Comparison of ENCODE assay signal across 21 cellular contexts in the genomic region with DNA sequence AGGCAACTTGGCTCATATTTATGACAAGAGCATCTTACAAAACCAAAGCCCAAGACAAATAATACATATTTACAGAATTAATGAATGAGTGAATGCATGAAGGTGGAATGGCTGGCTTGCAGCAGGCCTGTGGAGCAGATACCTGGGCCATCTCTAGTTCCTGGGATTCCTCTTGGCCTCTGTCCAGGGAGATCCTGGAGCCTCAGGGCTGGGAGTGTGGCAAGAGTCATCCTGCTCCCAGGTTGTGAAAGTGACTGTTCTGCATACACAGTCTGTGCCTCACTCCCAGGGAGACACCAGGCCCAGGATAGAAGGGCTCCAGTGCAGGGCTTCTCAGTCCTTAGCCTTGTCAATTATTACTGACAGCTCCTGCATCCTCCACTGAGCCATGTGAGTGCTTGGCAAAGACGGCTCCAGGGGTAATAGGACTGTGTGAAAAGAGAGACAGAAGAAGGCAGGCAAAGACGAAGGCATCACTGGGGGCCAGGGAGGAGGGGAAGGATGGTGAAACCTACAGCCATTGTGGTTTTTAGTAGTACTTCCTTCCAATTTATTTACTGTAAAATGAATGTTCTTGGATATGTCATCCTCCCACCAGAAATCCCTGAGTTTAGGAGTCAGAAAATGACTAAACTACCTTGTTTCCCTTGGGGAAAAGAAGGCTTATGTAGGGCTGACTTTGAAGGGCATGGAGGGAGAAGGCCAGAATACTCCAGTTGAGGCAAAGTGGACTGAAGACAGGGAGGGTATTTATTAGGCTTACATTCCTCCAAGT. TPM values are rescaled to one million over a fixed set of nuclear protein-coding genes. Genes with fewer than 3 reads are reported as not detected.
"Had no signal": no experiment of that assay in that cellular context is flagged by ENCODE, and none has a peak within 500 bp of the region (broad histone marks: within the 10 kb centered on the region; RNA-seq: fewer than 3 reads in every experiment).

No MANE protein-coding gene starts in this region.

- H3K4me3 ChIP-seq: colonic mucosa, lung, sigmoid colon, spleen, thoracic aorta, upper lobe of right lung had no signal

- FAIRE-seq: islet of Langerhans had no signal

- H3K27me3 ChIP-seq: colonic mucosa, sigmoid colon, upper lobe of right lung had no signal

- H3K4me1 ChIP-seq: colonic mucosa, sigmoid colon, spleen, upper lobe of right lung had no signal

- ATAC-seq: left lobe of liver; stimulated activated naive B cell treated with anti-CD40 and anti-IgM and Interleukin-4, amounts not matched to agents 10 μg/mL and 1 μg/mL and 100 μg/mL, for 72 hours; upper lobe of right lung had no signal

- DNase-seq: activated B cell treated with CpG ODN at 0.5 μM for 24 hours; activated CD4-positive, alpha-beta memory T cell treated with anti-CD3 and anti-CD28 coated beads for 36 hours; activated CD4-positive, alpha-beta T cell treated with anti-CD3 and anti-CD28 coated beads for 4 hours; activated naive CD4-positive, alpha-beta T cell treated with anti-CD3 and anti-CD28 coated beads for 36 hours; activated T-cell treated with anti-CD3 and anti-CD28 coated beads, Interleukin-2, amount 50 U/mL, for 1 hour; anterior cingulate cortex; colonic mucosa; foreskin fibroblast; hippocampal formation; nucleus accumbens; sigmoid colon; spleen; stimulated activated naive B cell treated with anti-CD40 and anti-IgM and Interleukin-4, amounts not matched to agents 10 μg/mL and 1 μg/mL and 100 μg/mL, for 72 hours; upper lobe of right lung had no signal

- H3K27ac ChIP-seq: colonic mucosa, sigmoid colon, spleen, thoracic aorta, upper lobe of right lung had no signal

- H3K36me3 ChIP-seq: colonic mucosa, sigmoid colon, spleen, thoracic aorta, upper lobe of right lung had no signal

RNA-seq across cellular contexts. Expression of a gene that starts 14.3 kb away (rescaled TPM):
- total RNA-seq: activated B cell treated with CpG ODN at 0.5 μM for 24 hours; activated CD4-positive, alpha-beta memory T cell treated with anti-CD3 and anti-CD28 coated beads for 36 hours; activated naive CD4-positive, alpha-beta T cell treated with anti-CD3 and anti-CD28 coated beads for 36 hours; activated T-helper 2 cell treated with anti-CD3 and anti-CD28 coated beads, Interferon-gamma antibody, Interleukin-2, Interleukin-4, amounts not matched to agents 10 μg/mL and 5 μg/mL and 100 μg/mL, durations not matched to agents 14 hours and 24 hours and 36 hours; colonic mucosa; left lobe of liver; lung; mesothelial cell of epicardium; sigmoid colon; spleen; upper lobe of right lung had no signal
- polyA plus RNA-seq: lung, sigmoid colon, spleen had no signal

RNA-seq across cellular contexts. Expression of a gene that starts 31.4 kb away (rescaled TPM):
- total RNA-seq: activated B cell treated with CpG ODN at 0.5 μM for 24 hours; activated CD4-positive, alpha-beta memory T cell treated with anti-CD3 and anti-CD28 coated beads for 36 hours; activated naive CD4-positive, alpha-beta T cell treated with anti-CD3 and anti-CD28 coated beads for 36 hours; activated T-helper 2 cell treated with anti-CD3 and anti-CD28 coated beads, Interferon-gamma antibody, Interleukin-2, Interleukin-4, amounts not matched to agents 10 μg/mL and 5 μg/mL and 100 μg/mL, durations not matched to agents 14 hours and 24 hours and 36 hours; colonic mucosa; left lobe of liver; lung; mesothelial cell of epicardium; sigmoid colon; spleen; thoracic aorta; upper lobe of right lung had no signal
- polyA plus RNA-seq: esophagus, lung, sigmoid colon, spleen had no signal

RNA-seq across cellular contexts. Expression of a gene that starts 35.6 kb away (rescaled TPM):
- total RNA-seq: activated B cell treated with CpG ODN at 0.5 μM for 24 hours; activated CD4-positive, alpha-beta memory T cell treated with anti-CD3 and anti-CD28 coated beads for 36 hours; activated naive CD4-positive, alpha-beta T cell treated with anti-CD3 and anti-CD28 coated beads for 36 hours; activated T-helper 2 cell treated with anti-CD3 and anti-CD28 coated beads, Interferon-gamma antibody, Interleukin-2, Interleukin-4, amounts not matched to agents 10 μg/mL and 5 μg/mL and 100 μg/mL, durations not matched to agents 14 hours and 24 hours and 36 hours; colonic mucosa; left lobe of liver; lung; mesothelial cell of epicardium; sigmoid colon; spleen; thoracic aorta; upper lobe of right lung had no signal
- polyA plus RNA-seq: esophagus, lung, sigmoid colon, spleen had no signal

RNA-seq across cellular contexts. Expression of a gene that starts 42.5 kb away (rescaled TPM):
- total RNA-seq: activated B cell treated with CpG ODN at 0.5 μM for 24 hours; activated CD4-positive, alpha-beta memory T cell treated with anti-CD3 and anti-CD28 coated beads for 36 hours; activated naive CD4-positive, alpha-beta T cell treated with anti-CD3 and anti-CD28 coated beads for 36 hours; activated T-helper 2 cell treated with anti-CD3 and anti-CD28 coated beads, Interferon-gamma antibody, Interleukin-2, Interleukin-4, amounts not matched to agents 10 μg/mL and 5 μg/mL and 100 μg/mL, durations not matched to agents 14 hours and 24 hours and 36 hours; colonic mucosa; left lobe of liver; lung; mesothelial cell of epicardium; sigmoid colon; spleen; thoracic aorta; upper lobe of right lung had no signal
- polyA plus RNA-seq: lung, sigmoid colon, spleen had no signal

RNA-seq across cellular contexts. Expression of a gene that starts 45.4 kb away (rescaled TPM):
- total RNA-seq: activated B cell treated with CpG ODN at 0.5 μM for 24 hours; activated CD4-positive, alpha-beta memory T cell treated with anti-CD3 and anti-CD28 coated beads for 36 hours; activated naive CD4-positive, alpha-beta T cell treated with anti-CD3 and anti-CD28 coated beads for 36 hours; activated T-helper 2 cell treated with anti-CD3 and anti-CD28 coated beads, Interferon-gamma antibody, Interleukin-2, Interleukin-4, amounts not matched to agents 10 μg/mL and 5 μg/mL and 100 μg/mL, durations not matched to agents 14 hours and 24 hours and 36 hours; colonic mucosa; left lobe of liver; lung; mesothelial cell of epicardium; sigmoid colon; spleen; thoracic aorta; upper lobe of right lung had no signal
- polyA plus RNA-seq: esophagus, lung, sigmoid colon, spleen had no signal
